1 cellular context compared by ENCODE assay signal in the genomic region with DNA sequence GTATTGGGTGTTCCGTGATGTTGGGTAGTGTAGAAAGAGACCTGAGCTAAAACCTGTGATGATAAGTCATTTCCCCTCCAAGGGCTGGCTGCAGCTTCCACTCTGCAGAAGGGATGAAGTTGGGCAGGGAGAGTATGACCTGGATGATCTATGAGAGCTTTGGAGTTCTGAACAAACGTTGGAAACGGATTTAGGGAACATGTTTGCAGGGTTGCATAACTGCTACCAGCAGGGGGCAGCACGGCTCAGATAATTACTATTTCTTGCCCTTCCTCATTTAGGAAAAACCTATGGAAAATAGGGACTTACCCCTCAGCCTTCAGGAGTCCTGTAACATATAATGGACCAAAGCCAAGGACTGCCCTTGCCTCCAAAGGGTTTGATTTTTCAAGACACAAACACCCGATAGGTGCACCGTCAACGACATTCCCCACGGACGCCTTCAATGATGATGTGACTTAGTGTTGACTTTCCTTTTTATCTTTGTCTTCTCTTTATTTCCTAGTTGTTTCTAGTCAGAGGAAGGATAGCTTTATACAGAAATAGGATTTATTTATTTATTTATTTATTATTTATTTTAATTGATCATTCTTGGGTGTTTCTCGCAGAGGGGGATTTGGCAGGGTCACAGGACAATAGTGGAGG.
TF ChIP-seq lines count a peak whose summit lies in the region.

No MANE protein-coding gene starts in this region.

TF ChIP-seq in K562, 482 proteins besides CTCF, POLR2A, EP300 and RAD21 (continued from another document):
- TF ChIP-seq, protein P1, sequence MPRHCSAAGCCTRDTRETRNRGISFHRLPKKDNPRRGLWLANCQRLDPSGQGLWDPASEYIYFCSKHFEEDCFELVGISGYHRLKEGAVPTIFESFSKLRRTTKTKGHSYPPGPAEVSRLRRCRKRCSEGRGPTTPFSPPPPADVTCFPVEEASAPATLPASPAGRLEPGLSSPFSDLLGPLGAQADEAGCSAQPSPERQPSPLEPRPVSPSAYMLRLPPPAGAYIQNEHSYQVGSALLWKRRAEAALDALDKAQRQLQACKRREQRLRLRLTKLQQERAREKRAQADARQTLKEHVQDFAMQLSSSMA (CRISPR knock-in tag; IDR thresholded peaks at IDR 0.05) = no peak
- TF ChIP-seq KLF16 (IDR thresholded peaks at IDR 0.05) (peak; percentile 45; the same call in 1 of the 2 replicates), SETDB1 (IDR thresholded peaks at IDR 0.05; ENCODE audit: low read length) (no peak), CEBPG (CRISPR knock-in tag; IDR thresholded peaks at IDR 0.05) (no peak), CEBPG (tag; conservative IDR thresholded peaks at IDR 0.05 in 1 of 2, IDR thresholded peaks at IDR 0.05 in 1 of 2) (0 out of 4 replicates have a peak, but pooled peaks of 1 of the 2 experiments have one; percentile 7), GTF2A2 (tag; IDR thresholded peaks at IDR 0.05) (no peak), ELF1 (tag; IDR thresholded peaks at IDR 0.05) (no peak), ZFP30 (CRISPR knock-in tag; IDR thresholded peaks at IDR 0.05; ENCODE audit: borderline replicate concordance) (no peak), SPI1 (IDR thresholded peaks at IDR 0.05; ENCODE audit: borderline replicate concordance, low read depth, low read length) (peak; percentile 72)
- TF ChIP-seq, protein P2, sequence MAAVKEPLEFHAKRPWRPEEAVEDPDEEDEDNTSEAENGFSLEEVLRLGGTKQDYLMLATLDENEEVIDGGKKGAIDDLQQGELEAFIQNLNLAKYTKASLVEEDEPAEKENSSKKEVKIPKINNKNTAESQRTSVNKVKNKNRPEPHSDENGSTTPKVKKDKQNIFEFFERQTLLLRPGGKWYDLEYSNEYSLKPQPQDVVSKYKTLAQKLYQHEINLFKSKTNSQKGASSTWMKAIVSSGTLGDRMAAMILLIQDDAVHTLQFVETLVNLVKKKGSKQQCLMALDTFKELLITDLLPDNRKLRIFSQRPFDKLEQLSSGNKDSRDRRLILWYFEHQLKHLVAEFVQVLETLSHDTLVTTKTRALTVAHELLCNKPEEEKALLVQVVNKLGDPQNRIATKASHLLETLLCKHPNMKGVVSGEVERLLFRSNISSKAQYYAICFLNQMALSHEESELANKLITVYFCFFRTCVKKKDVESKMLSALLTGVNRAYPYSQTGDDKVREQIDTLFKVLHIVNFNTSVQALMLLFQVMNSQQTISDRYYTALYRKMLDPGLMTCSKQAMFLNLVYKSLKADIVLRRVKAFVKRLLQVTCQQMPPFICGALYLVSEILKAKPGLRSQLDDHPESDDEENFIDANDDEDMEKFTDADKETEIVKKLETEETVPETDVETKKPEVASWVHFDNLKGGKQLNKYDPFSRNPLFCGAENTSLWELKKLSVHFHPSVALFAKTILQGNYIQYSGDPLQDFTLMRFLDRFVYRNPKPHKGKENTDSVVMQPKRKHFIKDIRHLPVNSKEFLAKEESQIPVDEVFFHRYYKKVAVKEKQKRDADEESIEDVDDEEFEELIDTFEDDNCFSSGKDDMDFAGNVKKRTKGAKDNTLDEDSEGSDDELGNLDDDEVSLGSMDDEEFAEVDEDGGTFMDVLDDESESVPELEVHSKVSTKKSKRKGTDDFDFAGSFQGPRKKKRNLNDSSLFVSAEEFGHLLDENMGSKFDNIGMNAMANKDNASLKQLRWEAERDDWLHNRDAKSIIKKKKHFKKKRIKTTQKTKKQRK (IDR thresholded peaks at IDR 0.05; ENCODE audit: borderline replicate concordance, low read depth, low read length) = no peak
- TF ChIP-seq, protein P3, sequence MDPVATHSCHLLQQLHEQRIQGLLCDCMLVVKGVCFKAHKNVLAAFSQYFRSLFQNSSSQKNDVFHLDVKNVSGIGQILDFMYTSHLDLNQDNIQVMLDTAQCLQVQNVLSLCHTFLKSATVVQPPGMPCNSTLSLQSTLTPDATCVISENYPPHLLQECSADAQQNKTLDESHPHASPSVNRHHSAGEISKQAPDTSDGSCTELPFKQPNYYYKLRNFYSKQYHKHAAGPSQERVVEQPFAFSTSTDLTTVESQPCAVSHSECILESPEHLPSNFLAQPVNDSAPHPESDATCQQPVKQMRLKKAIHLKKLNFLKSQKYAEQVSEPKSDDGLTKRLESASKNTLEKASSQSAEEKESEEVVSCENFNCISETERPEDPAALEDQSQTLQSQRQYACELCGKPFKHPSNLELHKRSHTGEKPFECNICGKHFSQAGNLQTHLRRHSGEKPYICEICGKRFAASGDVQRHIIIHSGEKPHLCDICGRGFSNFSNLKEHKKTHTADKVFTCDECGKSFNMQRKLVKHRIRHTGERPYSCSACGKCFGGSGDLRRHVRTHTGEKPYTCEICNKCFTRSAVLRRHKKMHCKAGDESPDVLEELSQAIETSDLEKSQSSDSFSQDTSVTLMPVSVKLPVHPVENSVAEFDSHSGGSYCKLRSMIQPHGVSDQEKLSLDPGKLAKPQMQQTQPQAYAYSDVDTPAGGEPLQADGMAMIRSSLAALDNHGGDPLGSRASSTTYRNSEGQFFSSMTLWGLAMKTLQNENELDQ (CRISPR knock-in tag; IDR thresholded peaks at IDR 0.05; ENCODE audit: borderline replicate concordance) = no peak
- TF ChIP-seq, protein P4, sequence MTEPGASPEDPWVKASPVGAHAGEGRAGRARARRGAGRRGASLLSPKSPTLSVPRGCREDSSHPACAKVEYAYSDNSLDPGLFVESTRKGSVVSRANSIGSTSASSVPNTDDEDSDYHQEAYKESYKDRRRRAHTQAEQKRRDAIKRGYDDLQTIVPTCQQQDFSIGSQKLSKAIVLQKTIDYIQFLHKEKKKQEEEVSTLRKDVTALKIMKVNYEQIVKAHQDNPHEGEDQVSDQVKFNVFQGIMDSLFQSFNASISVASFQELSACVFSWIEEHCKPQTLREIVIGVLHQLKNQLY (CRISPR knock-in tag; conservative IDR thresholded peaks at IDR 0.05) = no peak
